9 cellular contexts compared by ENCODE assay signal in genomic region chr5:171162602-171163001, GRCh38.
DNase-seq lines count a peak whose midpoint lies in the region; ATAC-seq and TF ChIP-seq lines count a peak whose summit lies in the region.
"Had no signal": no experiment of that assay in that cellular context is flagged by ENCODE, and none has a peak within 500 bp of the region (broad histone marks: within the 10 kb centered on the region; RNA-seq: fewer than 3 reads in every experiment).

No MANE protein-coding gene starts in this region.

- peak; percentile 51 for TF ChIP-seq CTCF in LNCAP (IDR thresholded peaks at IDR 0.05)
- peak; percentile 18 for TF ChIP-seq CTCF in upper lobe of right lung (IDR thresholded peaks at IDR 0.05)
- no peak for TF ChIP-seq CTCF in mesothelial cell of epicardium (IDR thresholded peaks at IDR 0.05; ENCODE audit: unreplicated experiment)

- H3K4me1 ChIP-seq in upper lobe of right lung, result no peaks in the 10 kb centered on the region

- intact Hi-C loops in upper lobe of right lung (cut with DNase I), result no loop called here

- H3K4me3 Mint-ChIP-seq in activated T-helper 17 cell treated with anti-CD3 and anti-CD28 coated beads, Interleukin-2, amount 50 U/mL, for 72 hours, result no peak overlapping the region
- no peak overlapping the region for H3K4me3 Mint-ChIP-seq in mesothelial cell of epicardium

- no peak overlapping the region for H3K4me3 ChIP-seq in upper lobe of right lung
- H3K4me3 ChIP-seq: dorsolateral prefrontal cortex had no signal

- no peak overlapping the region for H3K27ac Mint-ChIP-seq in activated T-helper 17 cell treated with anti-CD3 and anti-CD28 coated beads, Interleukin-2, amount 50 U/mL, for 72 hours
- no peak overlapping the region for H3K27ac Mint-ChIP-seq in mesothelial cell of epicardium

- peaks cover 6% of the 10 kb centered on the region for H3K27me3 Mint-ChIP-seq in activated T-helper 17 cell treated with anti-CD3 and anti-CD28 coated beads, Interleukin-2, amount 50 U/mL, for 72 hours
- no peaks in the 10 kb centered on the region for H3K27me3 Mint-ChIP-seq in mesothelial cell of epicardium (ENCODE audit: low read depth)

- no peak overlapping the region for H3K27ac ChIP-seq in upper lobe of right lung

- no peaks in the 10 kb centered on the region for H3K36me3 Mint-ChIP-seq in activated T-helper 17 cell treated with anti-CD3 and anti-CD28 coated beads, Interleukin-2, amount 50 U/mL, for 72 hours (ENCODE audit: low read depth)
- H3K36me3 Mint-ChIP-seq in mesothelial cell of epicardium, result no peaks in the 10 kb centered on the region

- no peaks in the 10 kb centered on the region for H3K9me3 ChIP-seq in upper lobe of right lung

- H3K36me3 ChIP-seq in upper lobe of right lung, result no peaks in the 10 kb centered on the region

- ATAC-seq in GM19351 (IDR thresholded peaks at IDR 0.05; ENCODE audit: unreplicated experiment) (peak; percentile 93), upper lobe of right lung (peak; percentile 54)
- ATAC-seq in activated T-helper 17 cell treated with anti-CD3 and anti-CD28 coated beads, Interleukin-2, amount 50 U/mL, for 72 hours (replicated peaks), result no peak

- peak; percentile 32 for DNase-seq in AG20443 (ENCODE audit: low spot score)
- peak; percentile 71 for DNase-seq in ecto neural progenitor cell (ENCODE audit: low spot score)
- no peak for DNase-seq in upper lobe of right lung
- DNase-seq in midbrain (lab: John Stamatoyannopoulos, UW), result no peak
- no peak for DNase-seq in mesothelial cell of epicardium (ENCODE audit: low spot score in 2 of 2, unreplicated experiment in 2 of 2)

- H3K9me3 Mint-ChIP-seq in activated T-helper 17 cell treated with anti-CD3 and anti-CD28 coated beads, Interleukin-2, amount 50 U/mL, for 72 hours, result no peaks in the 10 kb centered on the region
- H3K9me3 Mint-ChIP-seq in mesothelial cell of epicardium, result no peaks in the 10 kb centered on the region

- no peaks in the 10 kb centered on the region for H3K4me1 Mint-ChIP-seq in activated T-helper 17 cell treated with anti-CD3 and anti-CD28 coated beads, Interleukin-2, amount 50 U/mL, for 72 hours
- H3K4me1 Mint-ChIP-seq in mesothelial cell of epicardium, result peaks cover 7% of the 10 kb centered on the region

- no peaks in the 10 kb centered on the region for H3K27me3 ChIP-seq in upper lobe of right lung

Comparison
In these comparisons a context has a peak if more than half of its experiments do, and no peak if none do; other contexts are left out.
1. DNase-seq: peak in AG20443 (single experiment) and ecto neural progenitor cell (single experiment); none in upper lobe of right lung (single experiment), midbrain (single experiment) and mesothelial cell of epicardium (0 of 2).